In genomic region chr21:45510466-45510955, GRCh38 we compare ENCODE assay signal across 19 cellular contexts. TPM values are rescaled to one million over a fixed set of nuclear protein-coding genes. Genes with fewer than 3 reads are reported as not detected.
A peak's percentile ranks its signal among the peaks of the same experiment; 100 is the strongest.
DNase-seq lines count a peak whose midpoint lies in the region; ATAC-seq and TF ChIP-seq lines count a peak whose summit lies in the region.
"Had no signal": no experiment of that assay in that cellular context is flagged by ENCODE, and none has a peak within 500 bp of the region (broad histone marks: within the 10 kb centered on the region; RNA-seq: fewer than 3 reads in every experiment).

No MANE protein-coding gene starts in this region.

- H3K23ac ChIP-seq in mesendoderm (ENCODE audit: low read length), result no peak overlapping the region

- H3K9me3 Mint-ChIP-seq in stimulated activated naive CD8-positive, alpha-beta T cell treated with anti-CD3 and anti-CD28 coated beads, Interleukin-15, amount 100 ng/mL, for 72 hours, result no peaks in the 10 kb centered on the region
- no peaks in the 10 kb centered on the region for H3K9me3 Mint-ChIP-seq in neural progenitor cell
- H3K9me3 Mint-ChIP-seq: CD4-positive, CD25-positive, alpha-beta regulatory T cell had no signal

- peaks cover 8% of the 10 kb centered on the region for H3K36me3 Mint-ChIP-seq in neural progenitor cell
- H3K36me3 Mint-ChIP-seq: CD4-positive, CD25-positive, alpha-beta regulatory T cell had no signal

- H2BK15ac ChIP-seq in mesendoderm (replicated peaks; ENCODE audit: low read depth), result no peak overlapping the region

- no peak overlapping the region for H3K4me2 ChIP-seq in mesendoderm (ENCODE audit: low read length)
- no peak overlapping the region for H3K4me2 ChIP-seq in neural progenitor cell

- H3K79me1 ChIP-seq in mesendoderm (ENCODE audit: low read length), result no peaks in the 10 kb centered on the region

- no peak overlapping the region for H4K8ac ChIP-seq in mesendoderm (ENCODE audit: low read depth, low read length)

- H3K56ac ChIP-seq in mesendoderm (ENCODE audit: low read length), result no peak overlapping the region

- H3K36me3 ChIP-seq in right atrium auricular region (peaks cover 9% of the 10 kb centered on the region), mesendoderm (ENCODE audit: control insufficient read depth, insufficient read depth, low read length) (peaks cover 2% of the 10 kb centered on the region), neural progenitor cell (no peaks in the 10 kb centered on the region)

- no peaks in the 10 kb centered on the region for H3K4me1 ChIP-seq in right atrium auricular region
- no peaks in the 10 kb centered on the region for H3K4me1 ChIP-seq in mesendoderm (ENCODE audit: control insufficient read depth, low read depth, low read length)
- peaks cover 3% of the 10 kb centered on the region for H3K4me1 ChIP-seq in neural progenitor cell

- no peak overlapping the region for H3K4me3 Mint-ChIP-seq in stimulated activated naive CD8-positive, alpha-beta T cell treated with anti-CD3 and anti-CD28 coated beads, Interleukin-15, amount 100 ng/mL, for 72 hours
- no peak overlapping the region for H3K4me3 Mint-ChIP-seq in neural progenitor cell

- H3K27me3 Mint-ChIP-seq in stimulated activated naive CD8-positive, alpha-beta T cell treated with anti-CD3 and anti-CD28 coated beads, Interleukin-15, amount 100 ng/mL, for 72 hours, result no peaks in the 10 kb centered on the region
- peaks cover 5% of the 10 kb centered on the region for H3K27me3 Mint-ChIP-seq in neural progenitor cell (ENCODE audit: insufficient read depth, low read depth)
- H3K27me3 Mint-ChIP-seq: CD4-positive, CD25-positive, alpha-beta regulatory T cell had no signal

- ATAC-seq in Right ventricle myocardium superior (ENCODE audit: poor library complexity), result no peak
- no peak for ATAC-seq in left lobe of liver
- no peak for ATAC-seq in stimulated activated naive CD8-positive, alpha-beta T cell treated with anti-CD3 and anti-CD28 coated beads, Interleukin-15, amount 100 ng/mL, for 72 hours

- no peak overlapping the region for H2AK5ac ChIP-seq in mesendoderm (ENCODE audit: low read length)

- no peaks in the 10 kb centered on the region for H3K79me2 ChIP-seq in mesendoderm (ENCODE audit: control insufficient read depth, insufficient read depth, low read length)
- H3K79me2 ChIP-seq in neural progenitor cell (ENCODE audit: low read depth), result no peaks in the 10 kb centered on the region

- peak overlapping the region in 1 of 2 donors; percentile 94 for H3K27ac Mint-ChIP-seq in stimulated activated naive CD8-positive, alpha-beta T cell treated with anti-CD3 and anti-CD28 coated beads, Interleukin-15, amount 100 ng/mL, for 72 hours
- H3K27ac Mint-ChIP-seq in neural progenitor cell, result no peak overlapping the region
- H3K27ac Mint-ChIP-seq: CD4-positive, CD25-positive, alpha-beta regulatory T cell had no signal

- no peak overlapping the region for H3K9ac ChIP-seq in mesendoderm (ENCODE audit: low read length)
- H3K9ac ChIP-seq in neural progenitor cell, result no peak overlapping the region

- H3K27ac ChIP-seq in right atrium auricular region (no peak overlapping the region), mesendoderm (ENCODE audit: low read depth, low read length) (no peak overlapping the region), neural progenitor cell (no peak overlapping the region)

- no peak overlapping the region for H2BK120ac ChIP-seq in mesendoderm (ENCODE audit: low read depth, low read length)

- TF ChIP-seq CTCF in right atrium auricular region (IDR thresholded peaks at IDR 0.05), result no peak
- no peak for TF ChIP-seq CTCF in neural progenitor cell (IDR thresholded peaks at IDR 0.05)

- H4K5ac ChIP-seq in mesendoderm (ENCODE audit: low read length), result no peak overlapping the region

- no peak overlapping the region for H3K4ac ChIP-seq in mesendoderm (ENCODE audit: low read depth, low read length)

- DNase-seq in Right ventricle myocardium superior, result peak; percentile 17
- DNase-seq in right atrium auricular region (ENCODE audit: low spot score), result no peak
- DNase-seq in left lobe of liver (ENCODE audit: low spot score), result peak; percentile 44
- DNase-seq in posterior vena cava (ENCODE audit: low spot score), result peak; percentile 34
- no peak for DNase-seq in stimulated activated naive CD8-positive, alpha-beta T cell treated with anti-CD3 and anti-CD28 coated beads, Interleukin-15, amount 100 ng/mL, for 72 hours
- DNase-seq in mesendoderm, result no peak
- DNase-seq in neural progenitor cell (ENCODE audit: low spot score), result no peak
- DNase-seq in NCI-H82 treated with DMSO at 0.1 percent for 48 hours (lab: John Stamatoyannopoulos, UW; ENCODE audit: unreplicated experiment), result no peak
- DNase-seq: 8988T; CD4-positive, CD25-positive, alpha-beta regulatory T cell; COR-L47; DMS 273 treated with DMSO at 0.1 percent for 48 hours; DND-41; IMR-90; Karpas-422; NCI-H1417 treated with DMSO at 0.1 percent for 48 hours; NCI-H187 treated with DMSO at 0.1 percent for 48 hours; NCI-H226; NCI-H524 had no signal

- peaks cover 26% of the 10 kb centered on the region for H3K4me1 Mint-ChIP-seq in stimulated activated naive CD8-positive, alpha-beta T cell treated with anti-CD3 and anti-CD28 coated beads, Interleukin-15, amount 100 ng/mL, for 72 hours
- peaks cover 5% of the 10 kb centered on the region for H3K4me1 Mint-ChIP-seq in neural progenitor cell

- no peak overlapping the region for H2AFZ ChIP-seq in neural progenitor cell (replicated peaks)

- H4K20me1 ChIP-seq in neural progenitor cell (ENCODE audit: low read depth), result peaks cover 22% of the 10 kb centered on the region

- H3K4me3 ChIP-seq in right atrium auricular region, result no peak overlapping the region
- H3K4me3 ChIP-seq in mesendoderm (ENCODE audit: low read length), result no peak overlapping the region
- H3K4me3 ChIP-seq in neural progenitor cell, result no peak overlapping the region

- WGBS in mesendoderm (ENCODE audit: extremely low coverage, insufficient coverage, low lambda C conversion rate), result no CpG with 5 or more reads among the region's 11 CpGs

- H2BK5ac ChIP-seq in mesendoderm (ENCODE audit: low read length), result no peak overlapping the region

- intact Hi-C loops in Right ventricle myocardium superior (cut with DNase I), result no loop called here
- intact Hi-C loops in posterior vena cava (cut with DNase I), result no loop called here

- no peak overlapping the region for H3K18ac ChIP-seq in mesendoderm (ENCODE audit: low read length)

- H3K9me3 ChIP-seq in right atrium auricular region (no peaks in the 10 kb centered on the region), neural progenitor cell (ENCODE audit: low read depth) (no peaks in the 10 kb centered on the region)

- peaks cover 5% of the 10 kb centered on the region for H3F3A ChIP-seq in neural progenitor cell (ENCODE audit: low read depth)

- H3K27me3 ChIP-seq in right atrium auricular region (no peaks in the 10 kb centered on the region), mesendoderm (ENCODE audit: insufficient read depth, low read length, poor library complexity) (no peaks in the 10 kb centered on the region), neural progenitor cell (no peaks in the 10 kb centered on the region)

RNA-seq across cellular contexts. Expression of gene SLC19A1, which starts 31.7 kb away (rescaled TPM):
- total RNA-seq in Right ventricle myocardium superior (6.9 TPM), right atrium auricular region (1 to 10 TPM; 2.2 to 5.3 TPM), left lobe of liver (13.7 TPM), posterior vena cava (1 to 10 TPM; 4.5 to 6.5 TPM), neural progenitor cell (ENCODE audit: low replicate concordance) (7.7 and 17.3 TPM in 2 replicates)
- 26.2 TPM for polyA plus RNA-seq in mesendoderm (2013, experiment 1 of 2)
- polyA plus RNA-seq in mesendoderm (2013, experiment 2 of 2), result 27.0 TPM

Comparison
In these comparisons a context has a peak if more than half of its experiments do, and no peak if none do; other contexts are left out.
1. DNase-seq: peak in Right ventricle myocardium superior (single experiment), left lobe of liver (single experiment) and posterior vena cava (single experiment); none in right atrium auricular region (single experiment), stimulated activated naive CD8-positive, alpha-beta T cell treated with anti-CD3 and anti-CD28 coated beads, Interleukin-15, amount 100 ng/mL, for 72 hours (0 of 2), mesendoderm (single experiment), neural progenitor cell (single experiment) and NCI-H82 treated with DMSO at 0.1 percent for 48 hours (single experiment).